In genomic region chr19:35309481-35310279, GRCh38 we compare ENCODE assay signal across 1 cellular context.
TF ChIP-seq lines count a peak whose summit lies in the region.

No MANE protein-coding gene starts in this region.

TF ChIP-seq in K562, 482 proteins besides CTCF, POLR2A, EP300 and RAD21 (continued from another document and continues in another):
- no peak for TF ChIP-seq ADNP (tag; IDR thresholded peaks at IDR 0.05)
- TF ChIP-seq, protein P1, sequence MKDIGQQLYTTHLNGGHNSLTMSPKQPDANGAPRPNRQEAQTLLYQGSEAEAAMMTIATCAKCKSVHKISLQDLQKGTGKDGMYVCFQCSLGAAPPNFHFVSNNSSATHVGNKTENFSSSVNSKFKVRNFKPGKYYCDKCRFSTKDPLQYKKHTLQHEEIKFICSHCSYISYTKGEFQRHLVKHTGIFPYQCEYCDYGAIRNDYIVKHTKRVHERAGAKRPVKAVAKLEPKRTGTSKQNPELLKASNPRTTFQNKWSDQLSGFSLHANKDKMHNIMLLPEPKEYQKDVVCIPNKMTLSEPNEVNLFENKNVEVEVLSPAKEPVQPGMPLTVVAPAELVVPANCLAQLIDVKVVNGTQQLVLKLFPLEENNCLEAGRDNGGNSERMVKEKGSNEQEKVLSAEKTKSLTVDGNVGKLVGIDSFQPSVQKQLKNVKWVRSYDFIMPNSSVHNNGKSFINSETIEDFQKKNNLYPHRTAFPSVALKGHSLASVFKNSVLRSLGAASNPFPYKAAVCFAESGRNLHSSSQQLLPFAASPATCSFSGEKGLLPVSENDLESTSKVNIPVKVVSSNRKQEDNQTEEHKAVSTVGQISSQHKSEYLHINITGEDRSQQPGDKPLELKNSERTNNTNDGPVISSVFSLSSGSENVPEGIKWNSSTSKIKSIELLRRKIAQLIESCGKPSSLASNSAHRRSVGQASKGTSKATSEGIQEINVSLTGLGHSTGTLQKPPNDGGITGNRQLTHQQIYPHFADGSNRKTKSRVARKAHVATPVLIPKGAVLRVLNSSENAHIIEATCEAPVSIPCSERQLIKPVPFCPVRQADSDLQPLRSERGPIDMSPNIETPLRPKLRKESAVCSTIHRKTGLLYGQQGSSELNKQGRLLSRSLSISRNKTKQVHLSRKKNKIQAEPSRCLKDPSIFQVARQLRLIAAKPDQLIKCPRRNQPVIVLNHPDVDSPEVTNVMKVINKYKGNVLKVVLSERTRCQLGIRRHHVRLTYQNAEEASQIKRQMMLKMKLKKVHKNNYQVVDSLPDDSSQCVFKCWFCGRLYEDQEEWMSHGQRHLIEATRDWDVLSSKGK (CRISPR knock-in tag; IDR thresholded peaks at IDR 0.05) = no peak
- TF ChIP-seq ZNF512 (tag; IDR thresholded peaks at IDR 0.05) = no peak
- TF ChIP-seq, protein P2, sequence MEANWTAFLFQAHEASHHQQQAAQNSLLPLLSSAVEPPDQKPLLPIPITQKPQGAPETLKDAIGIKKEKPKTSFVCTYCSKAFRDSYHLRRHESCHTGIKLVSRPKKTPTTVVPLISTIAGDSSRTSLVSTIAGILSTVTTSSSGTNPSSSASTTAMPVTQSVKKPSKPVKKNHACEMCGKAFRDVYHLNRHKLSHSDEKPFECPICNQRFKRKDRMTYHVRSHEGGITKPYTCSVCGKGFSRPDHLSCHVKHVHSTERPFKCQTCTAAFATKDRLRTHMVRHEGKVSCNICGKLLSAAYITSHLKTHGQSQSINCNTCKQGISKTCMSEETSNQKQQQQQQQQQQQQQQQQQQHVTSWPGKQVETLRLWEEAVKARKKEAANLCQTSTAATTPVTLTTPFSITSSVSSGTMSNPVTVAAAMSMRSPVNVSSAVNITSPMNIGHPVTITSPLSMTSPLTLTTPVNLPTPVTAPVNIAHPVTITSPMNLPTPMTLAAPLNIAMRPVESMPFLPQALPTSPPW (CRISPR knock-in tag; IDR thresholded peaks at IDR 0.05) = peak; percentile 52
- TF ChIP-seq CBFA2T3 (IDR thresholded peaks at IDR 0.05) = peak; percentile 8; the same call in 1 of the 2 replicates
- no peak for TF ChIP-seq ZKSCAN3 (CRISPR knock-in tag; IDR thresholded peaks at IDR 0.05)
- TF ChIP-seq, protein P3, sequence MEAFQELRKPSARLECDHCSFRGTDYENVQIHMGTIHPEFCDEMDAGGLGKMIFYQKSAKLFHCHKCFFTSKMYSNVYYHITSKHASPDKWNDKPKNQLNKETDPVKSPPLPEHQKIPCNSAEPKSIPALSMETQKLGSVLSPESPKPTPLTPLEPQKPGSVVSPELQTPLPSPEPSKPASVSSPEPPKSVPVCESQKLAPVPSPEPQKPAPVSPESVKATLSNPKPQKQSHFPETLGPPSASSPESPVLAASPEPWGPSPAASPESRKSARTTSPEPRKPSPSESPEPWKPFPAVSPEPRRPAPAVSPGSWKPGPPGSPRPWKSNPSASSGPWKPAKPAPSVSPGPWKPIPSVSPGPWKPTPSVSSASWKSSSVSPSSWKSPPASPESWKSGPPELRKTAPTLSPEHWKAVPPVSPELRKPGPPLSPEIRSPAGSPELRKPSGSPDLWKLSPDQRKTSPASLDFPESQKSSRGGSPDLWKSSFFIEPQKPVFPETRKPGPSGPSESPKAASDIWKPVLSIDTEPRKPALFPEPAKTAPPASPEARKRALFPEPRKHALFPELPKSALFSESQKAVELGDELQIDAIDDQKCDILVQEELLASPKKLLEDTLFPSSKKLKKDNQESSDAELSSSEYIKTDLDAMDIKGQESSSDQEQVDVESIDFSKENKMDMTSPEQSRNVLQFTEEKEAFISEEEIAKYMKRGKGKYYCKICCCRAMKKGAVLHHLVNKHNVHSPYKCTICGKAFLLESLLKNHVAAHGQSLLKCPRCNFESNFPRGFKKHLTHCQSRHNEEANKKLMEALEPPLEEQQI (IDR thresholded peaks at IDR 0.05) = no peak
- TF ChIP-seq SREBF1 (IDR thresholded peaks at IDR 0.05; ENCODE audit: borderline replicate concordance, low read depth, low read length) = no peak
- no peak for TF ChIP-seq ZNF79 (CRISPR knock-in tag; IDR thresholded peaks at IDR 0.05; ENCODE audit: low read depth)
- TF ChIP-seq MTA3 (IDR thresholded peaks at IDR 0.05; ENCODE audit: borderline replicate concordance) = no peak; the same call in 1 of the 2 replicates
- TF ChIP-seq, protein P4, sequence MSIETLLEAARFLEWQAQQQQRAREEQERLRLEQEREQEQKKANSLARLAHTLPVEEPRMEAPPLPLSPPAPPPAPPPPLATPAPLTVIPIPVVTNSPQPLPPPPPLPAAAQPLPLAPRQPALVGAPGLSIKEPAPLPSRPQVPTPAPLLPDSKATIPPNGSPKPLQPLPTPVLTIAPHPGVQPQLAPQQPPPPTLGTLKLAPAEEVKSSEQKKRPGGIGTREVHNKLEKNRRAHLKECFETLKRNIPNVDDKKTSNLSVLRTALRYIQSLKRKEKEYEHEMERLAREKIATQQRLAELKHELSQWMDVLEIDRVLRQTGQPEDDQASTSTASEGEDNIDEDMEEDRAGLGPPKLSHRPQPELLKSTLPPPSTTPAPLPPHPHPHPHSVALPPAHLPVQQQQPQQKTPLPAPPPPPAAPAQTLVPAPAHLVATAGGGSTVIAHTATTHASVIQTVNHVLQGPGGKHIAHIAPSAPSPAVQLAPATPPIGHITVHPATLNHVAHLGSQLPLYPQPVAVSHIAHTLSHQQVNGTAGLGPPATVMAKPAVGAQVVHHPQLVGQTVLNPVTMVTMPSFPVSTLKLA (conservative IDR thresholded peaks at IDR 0.05) = peak in 1 of 2 experiments; percentile 6; a peak in 1 of 4 replicates
- TF ChIP-seq NELFE (IDR thresholded peaks at IDR 0.05; ENCODE audit: insufficient read depth, insufficient read length) = no peak
- TF ChIP-seq, protein P5, sequence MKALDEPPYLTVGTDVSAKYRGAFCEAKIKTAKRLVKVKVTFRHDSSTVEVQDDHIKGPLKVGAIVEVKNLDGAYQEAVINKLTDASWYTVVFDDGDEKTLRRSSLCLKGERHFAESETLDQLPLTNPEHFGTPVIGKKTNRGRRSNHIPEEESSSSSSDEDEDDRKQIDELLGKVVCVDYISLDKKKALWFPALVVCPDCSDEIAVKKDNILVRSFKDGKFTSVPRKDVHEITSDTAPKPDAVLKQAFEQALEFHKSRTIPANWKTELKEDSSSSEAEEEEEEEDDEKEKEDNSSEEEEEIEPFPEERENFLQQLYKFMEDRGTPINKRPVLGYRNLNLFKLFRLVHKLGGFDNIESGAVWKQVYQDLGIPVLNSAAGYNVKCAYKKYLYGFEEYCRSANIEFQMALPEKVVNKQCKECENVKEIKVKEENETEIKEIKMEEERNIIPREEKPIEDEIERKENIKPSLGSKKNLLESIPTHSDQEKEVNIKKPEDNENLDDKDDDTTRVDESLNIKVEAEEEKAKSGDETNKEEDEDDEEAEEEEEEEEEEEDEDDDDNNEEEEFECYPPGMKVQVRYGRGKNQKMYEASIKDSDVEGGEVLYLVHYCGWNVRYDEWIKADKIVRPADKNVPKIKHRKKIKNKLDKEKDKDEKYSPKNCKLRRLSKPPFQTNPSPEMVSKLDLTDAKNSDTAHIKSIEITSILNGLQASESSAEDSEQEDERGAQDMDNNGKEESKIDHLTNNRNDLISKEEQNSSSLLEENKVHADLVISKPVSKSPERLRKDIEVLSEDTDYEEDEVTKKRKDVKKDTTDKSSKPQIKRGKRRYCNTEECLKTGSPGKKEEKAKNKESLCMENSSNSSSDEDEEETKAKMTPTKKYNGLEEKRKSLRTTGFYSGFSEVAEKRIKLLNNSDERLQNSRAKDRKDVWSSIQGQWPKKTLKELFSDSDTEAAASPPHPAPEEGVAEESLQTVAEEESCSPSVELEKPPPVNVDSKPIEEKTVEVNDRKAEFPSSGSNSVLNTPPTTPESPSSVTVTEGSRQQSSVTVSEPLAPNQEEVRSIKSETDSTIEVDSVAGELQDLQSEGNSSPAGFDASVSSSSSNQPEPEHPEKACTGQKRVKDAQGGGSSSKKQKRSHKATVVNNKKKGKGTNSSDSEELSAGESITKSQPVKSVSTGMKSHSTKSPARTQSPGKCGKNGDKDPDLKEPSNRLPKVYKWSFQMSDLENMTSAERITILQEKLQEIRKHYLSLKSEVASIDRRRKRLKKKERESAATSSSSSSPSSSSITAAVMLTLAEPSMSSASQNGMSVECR (CRISPR knock-in tag; IDR thresholded peaks at IDR 0.05) = no peak
- no peak for TF ChIP-seq ZNF274 (IDR thresholded peaks at IDR 0.05; ENCODE audit: borderline replicate concordance, low read depth, low read length)
- TF ChIP-seq, protein P6, sequence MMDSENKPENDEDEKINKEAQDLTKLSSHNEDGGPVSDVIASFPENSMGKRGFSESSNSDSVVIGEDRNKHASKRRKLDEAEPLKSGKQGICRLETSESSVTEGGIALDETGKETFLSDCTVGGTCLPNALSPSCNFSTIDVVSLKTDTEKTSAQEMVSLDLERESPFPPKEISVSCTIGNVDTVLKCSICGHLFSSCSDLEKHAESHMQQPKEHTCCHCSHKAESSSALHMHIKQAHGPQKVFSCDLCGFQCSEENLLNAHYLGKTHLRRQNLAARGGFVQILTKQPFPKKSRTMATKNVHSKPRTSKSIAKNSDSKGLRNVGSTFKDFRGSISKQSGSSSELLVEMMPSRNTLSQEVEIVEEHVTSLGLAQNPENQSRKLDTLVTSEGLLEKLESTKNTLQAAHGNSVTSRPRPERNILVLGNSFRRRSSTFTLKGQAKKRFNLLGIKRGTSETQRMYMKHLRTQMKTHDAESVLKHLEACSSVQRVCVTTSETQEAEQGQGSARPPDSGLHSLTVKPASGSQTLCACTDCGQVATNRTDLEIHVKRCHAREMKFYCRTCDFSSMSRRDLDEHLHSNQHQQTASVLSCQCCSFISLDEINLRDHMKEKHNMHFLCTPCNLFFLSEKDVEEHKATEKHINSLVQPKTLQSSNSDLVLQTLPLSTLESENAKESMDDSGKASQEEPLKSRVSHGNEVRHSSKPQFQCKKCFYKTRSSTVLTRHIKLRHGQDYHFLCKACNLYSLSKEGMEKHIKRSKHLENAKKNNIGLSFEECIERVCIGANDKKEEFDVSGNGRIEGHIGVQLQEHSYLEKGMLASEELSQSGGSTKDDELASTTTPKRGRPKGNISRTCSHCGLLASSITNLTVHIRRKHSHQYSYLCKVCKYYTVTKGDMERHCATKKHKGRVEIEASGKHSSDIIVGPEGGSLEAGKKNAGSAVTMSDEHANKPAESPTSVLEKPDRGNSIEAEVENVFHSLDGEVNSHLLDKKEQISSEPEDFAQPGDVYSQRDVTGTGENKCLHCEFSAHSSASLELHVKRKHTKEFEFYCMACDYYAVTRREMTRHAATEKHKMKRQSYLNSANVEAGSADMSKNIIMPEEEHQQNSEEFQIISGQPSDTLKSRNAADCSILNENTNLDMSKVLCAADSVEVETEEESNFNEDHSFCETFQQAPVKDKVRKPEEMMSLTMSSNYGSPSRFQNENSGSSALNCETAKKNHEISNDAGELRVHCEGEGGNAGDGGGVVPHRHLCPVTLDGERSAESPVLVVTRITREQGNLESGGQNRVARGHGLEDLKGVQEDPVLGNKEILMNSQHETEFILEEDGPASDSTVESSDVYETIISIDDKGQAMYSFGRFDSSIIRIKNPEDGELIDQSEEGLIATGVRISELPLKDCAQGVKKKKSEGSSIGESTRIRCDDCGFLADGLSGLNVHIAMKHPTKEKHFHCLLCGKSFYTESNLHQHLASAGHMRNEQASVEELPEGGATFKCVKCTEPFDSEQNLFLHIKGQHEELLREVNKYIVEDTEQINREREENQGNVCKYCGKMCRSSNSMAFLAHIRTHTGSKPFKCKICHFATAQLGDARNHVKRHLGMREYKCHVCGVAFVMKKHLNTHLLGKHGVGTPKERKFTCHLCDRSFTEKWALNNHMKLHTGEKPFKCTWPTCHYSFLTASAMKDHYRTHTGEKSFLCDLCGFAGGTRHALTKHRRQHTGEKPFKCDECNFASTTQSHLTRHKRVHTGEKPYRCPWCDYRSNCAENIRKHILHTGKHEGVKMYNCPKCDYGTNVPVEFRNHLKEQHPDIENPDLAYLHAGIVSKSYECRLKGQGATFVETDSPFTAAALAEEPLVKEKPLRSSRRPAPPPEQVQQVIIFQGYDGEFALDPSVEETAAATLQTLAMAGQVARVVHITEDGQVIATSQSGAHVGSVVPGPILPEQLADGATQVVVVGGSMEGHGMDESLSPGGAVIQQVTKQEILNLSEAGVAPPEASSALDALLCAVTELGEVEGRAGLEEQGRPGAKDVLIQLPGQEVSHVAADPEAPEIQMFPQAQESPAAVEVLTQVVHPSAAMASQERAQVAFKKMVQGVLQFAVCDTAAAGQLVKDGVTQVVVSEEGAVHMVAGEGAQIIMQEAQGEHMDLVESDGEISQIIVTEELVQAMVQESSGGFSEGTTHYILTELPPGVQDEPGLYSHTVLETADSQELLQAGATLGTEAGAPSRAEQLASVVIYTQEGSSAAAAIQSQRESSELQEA (IDR thresholded peaks at IDR 0.05; ENCODE audit: low read depth) = no peak
- no peak for TF ChIP-seq HDAC3 (IDR thresholded peaks at IDR 0.05; ENCODE audit: borderline replicate concordance, partially characterized antibody)
- no peak for TF ChIP-seq HNRNPK (IDR thresholded peaks at IDR 0.05; ENCODE audit: low read depth, low read length, poor library complexity, severe bottlenecking)
- no peak for TF ChIP-seq NCOA2 (IDR thresholded peaks at IDR 0.05; ENCODE audit: partially characterized antibody in 2 of 2)
- TF ChIP-seq ZFP91 (CRISPR knock-in tag; IDR thresholded peaks at IDR 0.05) = no peak
- no peak for TF ChIP-seq KLF6 (CRISPR knock-in tag; IDR thresholded peaks at IDR 0.05; ENCODE audit: borderline replicate concordance)
